Comparison of ENCODE assay signal across 19 cellular contexts in the genomic region with DNA sequence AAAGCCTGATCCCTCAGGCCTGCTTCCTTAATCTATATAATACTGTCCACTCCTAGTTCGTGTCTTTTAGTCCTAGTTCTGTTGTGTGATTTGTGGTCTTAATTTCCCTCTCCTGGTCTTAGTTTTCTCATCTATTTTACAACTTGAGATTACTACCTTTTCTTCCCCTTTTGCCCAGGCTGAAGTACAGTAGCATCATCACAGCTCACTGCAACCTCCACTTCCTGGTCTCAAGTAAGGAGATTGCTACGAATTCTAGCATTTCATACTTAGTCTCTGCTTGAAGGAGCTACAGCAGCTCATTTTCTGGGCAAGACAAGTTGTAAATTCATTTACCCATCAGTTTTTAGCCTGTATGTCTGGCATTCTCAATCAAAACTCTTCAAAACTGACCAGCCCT. TPM values are rescaled to one million over a fixed set of nuclear protein-coding genes. Genes with fewer than 3 reads are reported as not detected.
DNase-seq lines count a peak whose midpoint lies in the region; ATAC-seq and TF ChIP-seq lines count a peak whose summit lies in the region.
"Had no signal": no experiment of that assay in that cellular context is flagged by ENCODE, and none has a peak within 500 bp of the region (broad histone marks: within the 10 kb centered on the region; RNA-seq: fewer than 3 reads in every experiment).

No MANE protein-coding gene starts in this region.

- 0 out of 2 replicates have a peak overlapping the region, but pooled peaks have one; percentile 2 for H3K4me3 ChIP-seq in ACC112 (ENCODE audit: low read depth, low read length)
- no peak overlapping the region for H3K4me3 ChIP-seq in SU-DHL-6 (ENCODE audit: insufficient read depth, low read length, poor library complexity, severe bottlenecking)
- H3K4me3 ChIP-seq in foreskin fibroblast (ENCODE audit: low read depth in 1 of 2, low read length in 2 of 2): no peak overlapping the region
- no peak overlapping the region for H3K4me3 ChIP-seq in lower lobe of right lung
- H3K4me3 ChIP-seq: breast epithelium, ovary, sigmoid colon had no signal

- H3K27me3 ChIP-seq in ACC112 (ENCODE audit: insufficient read depth, low read length): no peaks in the 10 kb centered on the region
- no peaks in the 10 kb centered on the region for H3K27me3 ChIP-seq in SU-DHL-6 (ENCODE audit: low read length)
- no peaks in the 10 kb centered on the region for H3K27me3 ChIP-seq in lower lobe of right lung (ENCODE audit: low read depth)
- H3K27me3 ChIP-seq: breast epithelium, ovary, sigmoid colon had no signal

- peak; percentile 16 for DNase-seq in kidney tubule cell (ENCODE audit: low spot score)
- DNase-seq in HEK293T (ENCODE audit: extremely low spot score): no peak
- no peak for DNase-seq in foreskin fibroblast
- DNase-seq in lower lobe of right lung: no peak
- DNase-seq: activated CD4-positive, alpha-beta memory T cell treated with anti-CD3 and anti-CD28 coated beads, Interleukin-2, amount 10 ng/mL, durations not matched to agents 7 days and 5 days; activated naive CD8-positive, alpha-beta T cell treated with anti-CD3 and anti-CD28 coated beads, Interleukin-2, amount 10 ng/mL, durations not matched to agents 7 days and 5 days; activated T-cell treated with anti-CD3 and anti-CD28 coated beads, Interleukin-2, amount 50 U/mL, for 4 hours; dermis blood vessel endothelial cell; left ventricle myocardium superior; NCI-H1694 treated with DMSO at 0.1 percent for 48 hours; ovary; sigmoid colon; stimulated activated CD4-positive, alpha-beta T cell treated with anti-CD3 and anti-CD28 coated beads, Interleukin-2, amount 100 ng/mL, for 24 hours; T-cell had no signal

- intact Hi-C loops in lower lobe of right lung (cut with DNase I): no loop called here

- H3K4me1 ChIP-seq in ACC112 (ENCODE audit: control insufficient read depth, insufficient read depth, low read length, unreplicated experiment) (peaks cover 65% of the 10 kb centered on the region), lower lobe of right lung (peaks cover 36% of the 10 kb centered on the region)

- ATAC-seq in GM19467 (IDR thresholded peaks at IDR 0.05; ENCODE audit: unreplicated experiment) (peak; percentile 42), GM21423 (IDR thresholded peaks at IDR 0.05; ENCODE audit: unreplicated experiment) (no peak), lower lobe of right lung (no peak)
- ATAC-seq: activated T-cell treated with anti-CD3 and anti-CD28 coated beads, Interleukin-2, amount 50 U/mL, for 4 hours; T-cell had no signal

- H3K36me3 ChIP-seq in ACC112 (ENCODE audit: insufficient read depth, low read length) (peaks cover 14% of the 10 kb centered on the region), SU-DHL-6 (ENCODE audit: low read length) (no peaks in the 10 kb centered on the region), lower lobe of right lung (peaks cover 2% of the 10 kb centered on the region)
- H3K36me3 ChIP-seq: breast epithelium had no signal

- no peak overlapping the region for H3K9ac ChIP-seq in SU-DHL-6 (ENCODE audit: low read length)

- H4K20me1 ChIP-seq in SU-DHL-6 (ENCODE audit: low read depth, low read length): peaks cover 5% of the 10 kb centered on the region; the same call in 1 of the 2 replicates

- H3K9me2 ChIP-seq in SU-DHL-6 (replicated peaks; ENCODE audit: insufficient read depth, low read length): no peaks in the 10 kb centered on the region

- H3K4me2 ChIP-seq in SU-DHL-6 (ENCODE audit: low read depth, low read length, poor library complexity, severe bottlenecking): peak overlapping the region; percentile 20

- CTCF ChIA-PET in HEK293T (lab: Yijun Ruan, JAX): no interaction called here

- POLR2A ChIA-PET in HEK293T (lab: Yijun Ruan, JAX): no interaction called here

- no peak overlapping the region for H2AFZ ChIP-seq in ACC112 (ENCODE audit: low read length, unreplicated experiment)
- no peak overlapping the region for H2AFZ ChIP-seq in SU-DHL-6 (ENCODE audit: low read depth, low read length, severe bottlenecking)

- H3K9me3 ChIP-seq in SU-DHL-6 (ENCODE audit: insufficient read depth, low read length) (no peaks in the 10 kb centered on the region), lower lobe of right lung (no peaks in the 10 kb centered on the region)
- H3K9me3 ChIP-seq: breast epithelium, ovary, sigmoid colon had no signal

- H3K79me2 ChIP-seq in ACC112 (ENCODE audit: control insufficient read depth, insufficient read depth, low read length, unreplicated experiment): peaks cover 94% of the 10 kb centered on the region
- H3K79me2 ChIP-seq in SU-DHL-6 (ENCODE audit: insufficient read depth, low read length): peaks cover 88% of the 10 kb centered on the region

- no peaks in the 10 kb centered on the region for H3F3A ChIP-seq in SU-DHL-6 (ENCODE audit: insufficient read depth)

- H3K27ac ChIP-seq in ACC112 (ENCODE audit: low read depth, low read length) (peak overlapping the region; percentile 86), SU-DHL-6 (ENCODE audit: low read depth, low read length) (no peak overlapping the region), lower lobe of right lung (no peak overlapping the region)
- H3K27ac ChIP-seq: breast epithelium, ovary, sigmoid colon had no signal

- TF ChIP-seq CTCF in SU-DHL-6 (IDR thresholded peaks at IDR 0.05; ENCODE audit: insufficient read depth, low read length, poor library complexity, severe bottlenecking) (no peak), foreskin fibroblast (IDR thresholded peaks at IDR 0.05; ENCODE audit: low read depth, low read length) (no peak), lower lobe of right lung (IDR thresholded peaks at IDR 0.05) (no peak)

TF ChIP-seq in HEK293T, 16 proteins besides CTCF, POLR2A, EP300 and RAD21:
- TF ChIP-seq FOXM1 (IDR thresholded peaks at IDR 0.05; ENCODE audit: borderline replicate concordance): no peak
- no peak for TF ChIP-seq L3MBTL2 (conservative IDR thresholded peaks at IDR 0.05)
- no peak for TF ChIP-seq NFRKB (IDR thresholded peaks at IDR 0.05)
- TF ChIP-seq TARDBP (IDR thresholded peaks at IDR 0.05): no peak
- no peak for TF ChIP-seq BHLHE40 (IDR thresholded peaks at IDR 0.05; ENCODE audit: borderline replicate concordance)
- TF ChIP-seq, protein P1, sequence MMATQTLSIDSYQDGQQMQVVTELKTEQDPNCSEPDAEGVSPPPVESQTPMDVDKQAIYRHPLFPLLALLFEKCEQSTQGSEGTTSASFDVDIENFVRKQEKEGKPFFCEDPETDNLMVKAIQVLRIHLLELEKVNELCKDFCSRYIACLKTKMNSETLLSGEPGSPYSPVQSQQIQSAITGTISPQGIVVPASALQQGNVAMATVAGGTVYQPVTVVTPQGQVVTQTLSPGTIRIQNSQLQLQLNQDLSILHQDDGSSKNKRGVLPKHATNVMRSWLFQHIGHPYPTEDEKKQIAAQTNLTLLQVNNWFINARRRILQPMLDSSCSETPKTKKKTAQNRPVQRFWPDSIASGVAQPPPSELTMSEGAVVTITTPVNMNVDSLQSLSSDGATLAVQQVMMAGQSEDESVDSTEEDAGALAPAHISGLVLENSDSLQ (IDR thresholded peaks at IDR 0.05): no peak
- no peak for TF ChIP-seq FOXA1 (IDR thresholded peaks at IDR 0.05)
- no peak for TF ChIP-seq CTBP1 (IDR thresholded peaks at IDR 0.05; ENCODE audit: borderline replicate concordance)
- no peak for TF ChIP-seq FOXK2 (IDR thresholded peaks at IDR 0.05)

RNA-seq across cellular contexts. Expression of a gene that starts 5.5 kb away (rescaled TPM):
- total RNA-seq in lower lobe of right lung: 17.3 TPM
